8 cellular contexts compared by ENCODE assay signal in the genomic region with DNA sequence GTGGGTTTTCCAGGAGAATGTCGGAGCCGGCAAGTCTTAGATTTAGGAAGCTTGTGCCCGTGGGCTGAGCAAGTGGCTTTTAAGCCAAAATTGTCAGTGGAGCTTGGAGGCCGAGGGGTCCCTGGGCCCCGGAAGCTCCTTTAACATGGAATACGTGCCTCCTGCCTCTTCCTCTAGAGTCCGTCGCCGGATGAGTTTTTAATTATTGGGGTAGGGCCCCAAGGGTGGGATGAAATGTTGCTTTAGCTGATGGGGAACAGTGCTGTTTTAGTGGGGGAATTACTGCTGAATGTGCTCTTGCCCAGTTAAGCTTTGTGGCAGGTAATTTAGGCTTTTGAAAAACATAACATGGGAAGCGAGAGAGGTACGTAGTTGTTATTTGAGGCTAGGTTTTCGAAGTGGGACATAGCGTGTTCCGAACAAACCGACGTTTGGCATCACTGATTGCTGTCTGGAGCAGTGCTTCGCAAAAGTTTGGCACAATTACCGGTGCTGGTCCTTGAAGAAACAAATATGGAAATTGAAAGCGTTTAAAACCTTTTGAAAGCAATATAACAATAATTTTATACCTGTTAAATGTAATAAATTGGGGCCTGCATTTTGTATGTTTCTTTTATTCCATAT. TPM values are rescaled to one million over a fixed set of nuclear protein-coding genes. Genes with fewer than 3 reads are reported as not detected.
A peak's percentile ranks its signal among the peaks of the same experiment; 100 is the strongest.
DNase-seq lines count a peak whose midpoint lies in the region; ATAC-seq and TF ChIP-seq lines count a peak whose summit lies in the region.

No MANE protein-coding gene starts in this region.

- H3K4me1 ChIP-seq in iPS-15b (ENCODE audit: control insufficient read depth, insufficient read depth, low read length): peaks cover 10% of the 10 kb centered on the region

- H3K4me1 Mint-ChIP-seq in CD14-positive monocyte: peaks cover 28% of the 10 kb centered on the region
- peaks cover 54% of the 10 kb centered on the region for H3K4me1 Mint-ChIP-seq in stimulated activated effector memory CD8-positive, alpha-beta T cell treated with anti-CD3 and anti-CD28 coated beads, Interleukin-12 subunit alpha, Interleukin-12 subunit beta, amount 100 ng/mL, for 72 hours

- peaks cover 35 to 37% of the 10 kb centered on the region in 2 donors for H3K36me3 Mint-ChIP-seq in CD14-positive monocyte
- H3K36me3 Mint-ChIP-seq in stimulated activated effector memory CD8-positive, alpha-beta T cell treated with anti-CD3 and anti-CD28 coated beads, Interleukin-12 subunit alpha, Interleukin-12 subunit beta, amount 100 ng/mL, for 72 hours: peaks cover 64% of the 10 kb centered on the region

- intact Hi-C loops in CD14-positive monocyte (cut with micrococcal nuclease): no loop called here

- H3K27me3 ChIP-seq in iPS-15b (ENCODE audit: control insufficient read depth, insufficient read depth, low read length): no peaks in the 10 kb centered on the region

- H3K4me3 ChIP-seq in iPS-15b (ENCODE audit: low read depth, low read length): peak overlapping the region; percentile 97

- H3K4me3 Mint-ChIP-seq in CD14-positive monocyte: peak overlapping the region; percentile 98
- H3K4me3 Mint-ChIP-seq in stimulated activated effector memory CD8-positive, alpha-beta T cell treated with anti-CD3 and anti-CD28 coated beads, Interleukin-12 subunit alpha, Interleukin-12 subunit beta, amount 100 ng/mL, for 72 hours: peak overlapping the region; percentile 98

- H3K27ac ChIP-seq in adipose tissue (ENCODE audit: low read depth, low read length): peak overlapping the region; percentile 71

- DNase-seq in CD14-positive monocyte (ENCODE audit: low spot score) (no peak), globus pallidus (ENCODE audit: low spot score) (no peak), GM20000 (ENCODE audit: low spot score) (no peak), RPMI8226 (no peak)
- DNase-seq in stimulated activated effector memory CD8-positive, alpha-beta T cell treated with anti-CD3 and anti-CD28 coated beads, Interleukin-12 subunit alpha, Interleukin-12 subunit beta, amount 100 ng/mL, for 72 hours (ENCODE audit: low spot score in 2 of 2): no peak

- H3K9ac ChIP-seq in iPS-15b (ENCODE audit: low read depth, low read length): peak overlapping the region; percentile 100

- TF ChIP-seq CTCF in CD14-positive monocyte (IDR thresholded peaks at IDR 0.05) (no peak), GM20000 (IDR thresholded peaks at IDR 0.05; ENCODE audit: extremely low read depth, missing control alignments) (no peak)

- H3K36me3 ChIP-seq in iPS-15b (ENCODE audit: control insufficient read depth, insufficient read depth, low read length): peaks cover 24% of the 10 kb centered on the region

- WGBS in adipose tissue, 3 donors: 0% methylated on average over 19 of the region's 19 CpGs

- H3K27ac Mint-ChIP-seq in CD14-positive monocyte: peak overlapping the region; percentile 97 to 99 (median 99)
- peak overlapping the region; percentile 100 for H3K27ac Mint-ChIP-seq in stimulated activated effector memory CD8-positive, alpha-beta T cell treated with anti-CD3 and anti-CD28 coated beads, Interleukin-12 subunit alpha, Interleukin-12 subunit beta, amount 100 ng/mL, for 72 hours

- ATAC-seq in HG02588 (IDR thresholded peaks at IDR 0.05; ENCODE audit: unreplicated experiment): peak; percentile 0
- no peak for ATAC-seq in stimulated activated effector memory CD8-positive, alpha-beta T cell treated with anti-CD3 and anti-CD28 coated beads, Interleukin-12 subunit alpha, Interleukin-12 subunit beta, amount 100 ng/mL, for 72 hours

- H3K9me3 ChIP-seq in iPS-15b (ENCODE audit: control insufficient read depth, insufficient read depth, low read length): no peaks in the 10 kb centered on the region

- H3K27me3 Mint-ChIP-seq in CD14-positive monocyte (ENCODE audit: low read depth in 3 of 3): peaks cover 0 to 3% (median 0%) of the 10 kb centered on the region in 3 donors

- H3K9me3 Mint-ChIP-seq in CD14-positive monocyte: no peaks in the 10 kb centered on the region
- no peaks in the 10 kb centered on the region for H3K9me3 Mint-ChIP-seq in stimulated activated effector memory CD8-positive, alpha-beta T cell treated with anti-CD3 and anti-CD28 coated beads, Interleukin-12 subunit alpha, Interleukin-12 subunit beta, amount 100 ng/mL, for 72 hours

RNA-seq across cellular contexts. Expression of a gene that starts 0.8 kb away (rescaled TPM):
- polyA plus RNA-seq in CD14-positive monocyte (100 to 1,000 TPM; 921 to 953 TPM), adipose tissue (1,000 to 10,000 TPM; 1,236 to 2,453 (median 1,716) TPM)

RNA-seq across cellular contexts. Expression of a gene that starts 47.7 kb away (rescaled TPM):
- polyA plus RNA-seq in CD14-positive monocyte: 10 to 100 TPM; 14.3 to 19.4 TPM
- 1 to 10 TPM; 2.2 to 7.1 (median 5.8) TPM for polyA plus RNA-seq in adipose tissue
